ENCODE assay signal across 25 cellular contexts in the genomic region with DNA sequence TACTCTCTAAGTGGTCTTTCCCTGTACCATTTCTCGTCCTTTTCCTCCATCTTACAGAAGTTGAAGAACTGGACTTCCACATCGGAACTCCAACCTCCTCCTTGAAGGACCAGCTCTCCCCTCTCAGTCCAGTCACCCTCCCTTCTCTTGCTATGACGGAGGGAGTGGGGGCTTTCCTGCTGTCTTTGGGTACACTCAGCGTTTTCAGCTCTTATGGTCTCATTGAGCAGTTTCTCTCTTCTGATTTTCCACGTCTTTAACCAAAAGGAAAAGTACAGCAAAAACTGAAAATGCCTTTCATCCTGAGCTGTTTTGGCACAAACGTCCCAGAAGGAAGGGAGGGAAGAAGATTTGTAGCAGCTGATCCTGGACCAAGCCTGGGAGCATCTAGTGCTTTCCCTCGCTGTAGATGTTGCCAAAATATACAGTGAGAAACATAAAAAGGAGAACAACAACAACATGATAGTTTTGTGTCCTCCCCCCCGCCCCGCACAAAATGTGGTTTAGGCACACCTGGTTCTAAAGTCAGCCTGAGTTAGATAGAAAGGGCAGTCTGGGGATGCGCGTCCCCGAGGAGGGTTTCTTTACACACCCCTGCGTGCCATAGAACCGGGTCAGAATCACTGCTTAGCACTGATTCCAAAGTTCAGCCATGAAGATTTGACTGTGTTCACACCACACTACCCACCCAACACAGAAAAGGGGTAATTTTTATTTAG. TPM values are rescaled to one million over a fixed set of nuclear protein-coding genes. Genes with fewer than 3 reads are reported as not detected.
DNase-seq lines count a peak whose midpoint lies in the region; ATAC-seq and TF ChIP-seq lines count a peak whose summit lies in the region.
"Had no signal": no experiment of that assay in that cellular context is flagged by ENCODE, and none has a peak within 500 bp of the region (broad histone marks: within the 10 kb centered on the region; RNA-seq: fewer than 3 reads in every experiment).

No MANE protein-coding gene starts in this region.

- H3K4me1 Mint-ChIP-seq in mesothelial cell of epicardium = peaks cover 54% of the 10 kb centered on the region
- H3K4me1 Mint-ChIP-seq in activated CD8-positive, alpha-beta memory T cell treated with anti-CD3 and anti-CD28 coated beads, Interleukin-2, amount 10 ng/mL, durations not matched to agents 7 days and 5 days = no peaks in the 10 kb centered on the region
- H3K4me1 Mint-ChIP-seq: CD8-positive, alpha-beta memory T cell; T-cell had no signal

- H3K9me3 ChIP-seq in ascending aorta = no peaks in the 10 kb centered on the region
- H3K9me3 ChIP-seq in spleen = no peaks in the 10 kb centered on the region
- H3K9me3 ChIP-seq: esophagus muscularis mucosa, pancreas, upper lobe of left lung had no signal

- TF ChIP-seq CTCF in ascending aorta (IDR thresholded peaks at IDR 0.05) = no peak
- TF ChIP-seq CTCF in mesothelial cell of epicardium (IDR thresholded peaks at IDR 0.05; ENCODE audit: unreplicated experiment) = no peak
- TF ChIP-seq CTCF in spleen (IDR thresholded peaks at IDR 0.05 in 8 of 11, conservative IDR thresholded peaks at IDR 0.05 in 3 of 11) = no peak

- peaks cover 0 to 27% of the 10 kb centered on the region in 2 donors for H3K4me1 ChIP-seq in ascending aorta
- H3K4me1 ChIP-seq in spleen = peaks cover 0 to 7% (median 4%) of the 10 kb centered on the region in 6 donors

- H3K36me3 ChIP-seq in ascending aorta = no peaks in the 10 kb centered on the region
- H3K36me3 ChIP-seq in spleen = no peaks in the 10 kb centered on the region
- H3K36me3 ChIP-seq: esophagus muscularis mucosa, pancreas, upper lobe of left lung had no signal

- H3K27me3 ChIP-seq in ascending aorta = no peaks in the 10 kb centered on the region
- H3K27me3 ChIP-seq in spleen (replicated peaks in 1 of 7) = no peaks in the 10 kb centered on the region
- H3K27me3 ChIP-seq: dorsolateral prefrontal cortex, esophagus muscularis mucosa, pancreas, upper lobe of left lung had no signal

- peak; percentile 51 for ATAC-seq in GM18867 (IDR thresholded peaks at IDR 0.05; ENCODE audit: unreplicated experiment)
- no peak for ATAC-seq in activated CD8-positive, alpha-beta memory T cell treated with anti-CD3 and anti-CD28 coated beads, Interleukin-2, amount 10 ng/mL, durations not matched to agents 7 days and 5 days
- no peak for ATAC-seq in GM18519 (IDR thresholded peaks at IDR 0.05; ENCODE audit: low FRiP score, unreplicated experiment)
- ATAC-seq: activated naive CD4-positive, alpha-beta T cell treated with anti-CD3 and anti-CD28 coated beads, Interleukin-2, amount 50 U/mL, for 72 hours; pancreas; T-cell had no signal

- CTCF ChIA-PET in activated CD8-positive, alpha-beta memory T cell treated with anti-CD3 and anti-CD28 coated beads, Interleukin-2, amount 10 ng/mL, durations not matched to agents 7 days and 5 days (lab: Charles Lee) = no interaction called here

- H3K4me3 Mint-ChIP-seq in mesothelial cell of epicardium = no peak overlapping the region
- H3K4me3 Mint-ChIP-seq in activated CD8-positive, alpha-beta memory T cell treated with anti-CD3 and anti-CD28 coated beads, Interleukin-2, amount 10 ng/mL, durations not matched to agents 7 days and 5 days = no peak overlapping the region
- H3K4me3 Mint-ChIP-seq: CD8-positive, alpha-beta memory T cell; T-cell had no signal

- H3K27ac Mint-ChIP-seq in mesothelial cell of epicardium = peak overlapping the region; percentile 50
- H3K27ac Mint-ChIP-seq in activated CD8-positive, alpha-beta memory T cell treated with anti-CD3 and anti-CD28 coated beads, Interleukin-2, amount 10 ng/mL, durations not matched to agents 7 days and 5 days = no peak overlapping the region
- H3K27ac Mint-ChIP-seq: activated naive CD4-positive, alpha-beta T cell treated with anti-CD3 and anti-CD28 coated beads, Interleukin-2, amount 50 U/mL, for 72 hours; CD8-positive, alpha-beta memory T cell; T-cell had no signal

- H3K36me3 Mint-ChIP-seq in mesothelial cell of epicardium = peaks cover 3% of the 10 kb centered on the region
- H3K36me3 Mint-ChIP-seq in activated CD8-positive, alpha-beta memory T cell treated with anti-CD3 and anti-CD28 coated beads, Interleukin-2, amount 10 ng/mL, durations not matched to agents 7 days and 5 days = no peaks in the 10 kb centered on the region
- H3K36me3 Mint-ChIP-seq: activated naive CD4-positive, alpha-beta T cell treated with anti-CD3 and anti-CD28 coated beads, Interleukin-2, amount 50 U/mL, for 72 hours; CD8-positive, alpha-beta memory T cell; T-cell had no signal

- H3K27ac ChIP-seq in ascending aorta (peak overlapping the region; percentile 1 to 24), spleen (peak overlapping the region in 7 of 8 donors; percentile 19 to 63 (median 37))
- H3K27ac ChIP-seq: dorsolateral prefrontal cortex, pancreas, upper lobe of left lung, VCaP had no signal

- WGBS in spleen, 5 donors = 75 to 87% (median 82%) methylated on average over 13 to 14 of the region's 14 CpGs

- TF ChIP-seq POLR2A in spleen (IDR thresholded peaks at IDR 0.05) = no peak

- intact Hi-C loops in ascending aorta (cut with DNase I) = no loop called here
- intact Hi-C loops in spleen (cut with DNase I; ENCODE audit: low total_unique reads) = no loop called here

- no peaks in the 10 kb centered on the region for H3K27me3 Mint-ChIP-seq in mesothelial cell of epicardium (ENCODE audit: low read depth)
- peaks cover 2% of the 10 kb centered on the region for H3K27me3 Mint-ChIP-seq in activated CD8-positive, alpha-beta memory T cell treated with anti-CD3 and anti-CD28 coated beads, Interleukin-2, amount 10 ng/mL, durations not matched to agents 7 days and 5 days

- DNase-seq in ascending aorta (ENCODE audit: low spot score in 2 of 2) (no peak), mesothelial cell of epicardium (ENCODE audit: low spot score in 2 of 2, unreplicated experiment in 2 of 2) (no peak), spleen (no peak), 8988T (no peak), HUDEP-2 (lab: John Stamatoyannopoulos, UW; ENCODE audit: unreplicated experiment in 76 of 76) (no peak)
- no peak for DNase-seq in activated CD8-positive, alpha-beta memory T cell treated with anti-CD3 and anti-CD28 coated beads, Interleukin-2, amount 10 ng/mL, durations not matched to agents 7 days and 5 days
- DNase-seq: activated CD4-positive, alpha-beta T cell treated with anti-CD3 and anti-CD28 coated beads, Interleukin-2, amount 50 U/mL, for 48 hours; activated T-cell treated with anti-CD3 and anti-CD28 coated beads, Interleukin-2, amount 50 U/mL, for 1 hour; CD8-positive, alpha-beta memory T cell; DND-41; dorsolateral prefrontal cortex; head of caudate nucleus; islet precursor cell; NCI-H187; NCI-H446 treated with DMSO at 0.1 percent for 48 hours; pancreas; small intestine; T-cell; upper lobe of left lung had no signal

- peaks cover 10% of the 10 kb centered on the region for H3K9me3 Mint-ChIP-seq in mesothelial cell of epicardium
- H3K9me3 Mint-ChIP-seq in activated CD8-positive, alpha-beta memory T cell treated with anti-CD3 and anti-CD28 coated beads, Interleukin-2, amount 10 ng/mL, durations not matched to agents 7 days and 5 days (ENCODE audit: low read depth) = no peaks in the 10 kb centered on the region
- H3K9me3 Mint-ChIP-seq: activated naive CD4-positive, alpha-beta T cell treated with anti-CD3 and anti-CD28 coated beads, Interleukin-2, amount 50 U/mL, for 72 hours; CD8-positive, alpha-beta memory T cell; T-cell had no signal

- H3K4me3 ChIP-seq in ascending aorta (peak overlapping the region in 1 of 2 donors; percentile 1), spleen (no peak overlapping the region)
- H3K4me3 ChIP-seq: dorsolateral prefrontal cortex, pancreas, upper lobe of left lung had no signal

RNA-seq across cellular contexts. Expression of gene SLC40A1, which starts 53.5 kb away (rescaled TPM):
- 40.8 TPM for total RNA-seq in ascending aorta
- 152 to 156 TPM (median 154 TPM) in 3 replicates for total RNA-seq in mesothelial cell of epicardium
- total RNA-seq in spleen = 100 to 1,000 TPM; 315 to 843 (median 492) TPM
- polyA plus RNA-seq in spleen = 100 to 1,000 TPM in 2 of 3 donors, 10 to 100 TPM in 1; 55.7 to 116 (median 102) TPM
- total RNA-seq in activated CD8-positive, alpha-beta memory T cell treated with anti-CD3 and anti-CD28 coated beads, Interleukin-2, amount 10 ng/mL, durations not matched to agents 7 days and 5 days = 1 to 10 TPM in 1 of 2 experiments, under 1 TPM in 1; 0.47 to 1.3 TPM
- total RNA-seq: MCF 10A had no signal

Comparison
In these comparisons a context has a peak if more than half of its experiments do, and no peak if none do; other contexts are left out.
1. RNA of gene SLC40A1, which starts 53.5 kb away (total RNA-seq): 315 to 843 TPM in spleen, 152 to 156 TPM in mesothelial cell of epicardium and 40.8 TPM in ascending aorta (single experiment); 0.47 to 1.3 TPM in activated CD8-positive, alpha-beta memory T cell treated with anti-CD3 and anti-CD28 coated beads, Interleukin-2, amount 10 ng/mL, durations not matched to agents 7 days and 5 days; every median in the first group is over 10 times any median in the second.